ENCODE assay signal across 1 cellular context in the genomic region with DNA sequence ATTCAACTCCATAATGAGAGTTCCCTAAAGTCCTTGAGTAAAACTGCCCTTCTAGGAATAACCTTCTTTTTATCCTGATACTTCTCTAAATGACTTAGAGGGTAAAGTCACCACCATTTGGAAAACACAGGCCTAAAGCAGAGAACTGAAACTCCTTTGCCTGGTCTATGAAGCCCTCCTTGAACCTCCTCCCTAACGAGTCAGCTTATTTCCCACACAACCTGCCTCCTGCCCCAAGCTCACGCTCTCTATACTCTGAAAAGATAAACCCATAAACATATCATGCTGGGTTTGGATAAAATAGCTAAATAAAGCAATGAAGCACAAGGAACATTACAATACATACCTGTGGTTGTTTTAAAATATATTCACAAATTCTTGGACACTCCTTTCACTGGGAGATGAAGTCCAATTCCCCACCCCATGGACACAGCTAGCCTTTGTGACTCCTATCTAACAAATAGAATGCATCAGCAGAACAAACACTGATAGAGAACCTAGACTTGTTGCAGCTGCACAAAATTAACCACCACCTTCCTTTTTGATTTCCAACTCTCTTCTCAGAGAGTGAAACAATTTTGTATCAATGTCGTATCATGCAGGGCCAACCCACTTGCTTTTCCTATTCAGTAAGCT.
TF ChIP-seq lines count a peak whose summit lies in the region.

No MANE protein-coding gene starts in this region.

TF ChIP-seq in A549, 52 proteins besides CTCF, POLR2A, EP300 and RAD21 (continued from another document):
- TF ChIP-seq MYC (IDR thresholded peaks at IDR 0.05; ENCODE audit: borderline replicate concordance, low read length) (no peak), GATA3 (IDR thresholded peaks at IDR 0.05; ENCODE audit: borderline replicate concordance) (no peak), ZSCAN20 (CRISPR knock-in tag; IDR thresholded peaks at IDR 0.05) (no peak)
TF ChIP-seq in A549: peak in this region for 0.
